ENCODE assay signal across 8 cellular contexts in genomic region chr4:103198111-103198765, GRCh38. TPM values are rescaled to one million over a fixed set of nuclear protein-coding genes. Genes with fewer than 3 reads are reported as not detected.
DNase-seq lines count a peak whose midpoint lies in the region; TF ChIP-seq lines count a peak whose summit lies in the region.

CENPE (minus strand) TSS chr4:103198343; CDS start chr4:103198319, 24 bp downstream.

- DNase-seq in COR-L47 (lab: John Stamatoyannopoulos, UW): peak; percentile 77
- DNase-seq in GM20000 (ENCODE audit: low spot score): peak; percentile 85
- peak; percentile 71 for DNase-seq in HS-5 (ENCODE audit: low read depth)
- peak; percentile 65 for DNase-seq in NOMO-1 treated with dmso at 0.1 percent for 144 hours (lab: John Stamatoyannopoulos, UW; ENCODE audit: unreplicated experiment)
- DNase-seq in activated CD8-positive, alpha-beta memory T cell treated with anti-CD3 and anti-CD28 coated beads for 4 hours (ENCODE audit: low read depth in 2 of 2): peak; percentile 63
- peak; percentile 76 to 92 for DNase-seq in mesothelial cell of epicardium (ENCODE audit: low spot score in 2 of 2, unreplicated experiment in 2 of 2)
- DNase-seq in stimulated activated CD8-positive, alpha-beta memory T cell treated with anti-CD3 and anti-CD28 coated beads, Interleukin-15, amount 100 ng/mL, for 4 hours (ENCODE audit: low read depth in 2 of 2): peak; percentile 65 to 69

- peak within 1 kb of the TSS; percentile 98 for H3K27ac Mint-ChIP-seq in mesothelial cell of epicardium

- H3K9me3 Mint-ChIP-seq in mesothelial cell of epicardium: no peaks in the 10 kb centered on the region

- peaks cover 3% of the 10 kb centered on the region for H3K36me3 Mint-ChIP-seq in mesothelial cell of epicardium

- H3K4me1 Mint-ChIP-seq in mesothelial cell of epicardium: peaks cover 11% of the 10 kb centered on the region

- TF ChIP-seq CTCF in GM20000 (IDR thresholded peaks at IDR 0.05; ENCODE audit: extremely low read depth, missing control alignments): no peak
- no peak for TF ChIP-seq CTCF in mesothelial cell of epicardium (IDR thresholded peaks at IDR 0.05; ENCODE audit: unreplicated experiment)

- no peaks in the 10 kb centered on the region for H3K27me3 Mint-ChIP-seq in mesothelial cell of epicardium (ENCODE audit: low read depth)

- peak within 1 kb of the TSS; percentile 91 for H3K4me3 Mint-ChIP-seq in mesothelial cell of epicardium

- in situ Hi-C loops in endometrial microvascular endothelial cells (cut with HindIII; ENCODE audit: inconsistent ontology term, low pct_unique_long_range_greater_than_20kb, low sequenced_read_pairs): no loop called here

RNA-seq across cellular contexts. Expression of gene CENPE, which starts in this region (rescaled TPM):
- 18.0 TPM for total RNA-seq in endometrial microvascular endothelial cells (ENCODE audit: inconsistent ontology term)
- total RNA-seq in mesothelial cell of epicardium: 13.3 to 15.6 TPM (median 14.2 TPM) in 3 replicates

Comparison
In these comparisons a context has a peak if more than half of its experiments do, and no peak if none do; other contexts are left out.
1. Peak in every context shown above with its lines: DNase-seq.